Comparison of ENCODE assay signal across 27 cellular contexts in genomic region chr7:132877578-132877977, GRCh38.
DNase-seq lines count a peak whose midpoint lies in the region; ATAC-seq, FAIRE-seq and TF ChIP-seq lines count a peak whose summit lies in the region.
"Had no signal": no experiment of that assay in that cellular context is flagged by ENCODE, and none has a peak within 500 bp of the region (broad histone marks: within the 10 kb centered on the region; RNA-seq: fewer than 3 reads in every experiment).

No MANE protein-coding gene starts in this region.

- peak overlapping the region; percentile 30; the same call in 1 of the 2 replicates for H3K27ac Mint-ChIP-seq in GM23338
- H3K27ac Mint-ChIP-seq: activated naive CD8-positive, alpha-beta T cell treated with anti-CD3 and anti-CD28 coated beads for 36 hours; stimulated activated naive CD8-positive, alpha-beta T cell treated with anti-CD3 and anti-CD28 coated beads, Interleukin-15, amount 100 ng/mL, for 72 hours had no signal

- H2BK120ac ChIP-seq in H1 (replicated peaks; ENCODE audit: low read depth, low read length) = no peak overlapping the region

- no peak overlapping the region for H3K18ac ChIP-seq in H1 (ENCODE audit: extremely low read depth, low read length)

- H3K4ac ChIP-seq in H1 (replicated peaks; ENCODE audit: insufficient read length, low read depth, low read length) = no peak overlapping the region

- no peak overlapping the region for H3K9ac ChIP-seq in H1 (replicated peaks in 1 of 4; ENCODE audit: extremely low read depth in 1 of 4, low read depth in 3 of 4, low read length in 3 of 4)

- no peaks in the 10 kb centered on the region for H3K9me2 ChIP-seq in GM23338 (ENCODE audit: insufficient read depth)

- TF ChIP-seq EP300 in H1 (IDR thresholded peaks at IDR 0.05; ENCODE audit: borderline replicate concordance in 1 of 2, low read depth in 2 of 2, low read length in 2 of 2) = no peak

- H3K79me2 ChIP-seq in GM23338 (replicated peaks; ENCODE audit: insufficient read depth) = peaks cover 35% of the 10 kb centered on the region
- peaks cover 0 to 26% of the 10 kb centered on the region in 2 experiments; a peak in 3 of 4 replicates for H3K79me2 ChIP-seq in H1 (ENCODE audit: control insufficient read depth in 1 of 2, insufficient read depth in 2 of 2, low read length in 2 of 2)

- H2BK5ac ChIP-seq in H1 (ENCODE audit: low read depth, low read length) = no peak overlapping the region

- no peak overlapping the region for H3K23ac ChIP-seq in H1 (ENCODE audit: insufficient read length)

- TF ChIP-seq RAD21 in H1 (IDR thresholded peaks at IDR 0.05 in 1 of 2, conservative IDR thresholded peaks at IDR 0.05 in 1 of 2; ENCODE audit: low read depth in 2 of 2, low read length in 2 of 2) = no peak

- peak; percentile 63 for FAIRE-seq in H1 (lab: Jason Lieb, UNC)
- FAIRE-seq: HepG2, kidney had no signal

- no peaks in the 10 kb centered on the region for H3F3A ChIP-seq in GM23338 (replicated peaks; ENCODE audit: low read depth)

- no peak overlapping the region for H2BK12ac ChIP-seq in H1 (ENCODE audit: low read depth, low read length)

- peaks cover 39% of the 10 kb centered on the region for H3K4me1 Mint-ChIP-seq in GM23338

- no peak overlapping the region for H2BK15ac ChIP-seq in H1 (ENCODE audit: low read length)

- H4K20me1 ChIP-seq in GM23338 (replicated peaks; ENCODE audit: insufficient read depth) (peaks cover 15% of the 10 kb centered on the region; the same call in 1 of the 2 replicates), H1 (replicated peaks in 1 of 2; ENCODE audit: control insufficient read depth in 1 of 2, insufficient read depth in 2 of 2, low read length in 2 of 2) (peaks cover 2 to 7% of the 10 kb centered on the region in 2 experiments)

- 20% methylated on average over 2 of the region's 2 CpGs; no CpG with 5 or more reads in 1 of the 2 experiments for WGBS in H1 (ENCODE audit: extremely low coverage in 1 of 2, insufficient coverage in 1 of 2, insufficient read length in 1 of 2, insufficient replicate concordance in 2 of 2, low coverage in 1 of 2, low lambda C conversion rate in 2 of 2, missing lambda C conversion rate in 1 of 2), 2 experiments

- peak overlapping the region; percentile 36; the same call in 1 of the 2 replicates for H3K4me2 ChIP-seq in GM23338
- H3K4me2 ChIP-seq in H1 (ENCODE audit: insufficient read depth in 1 of 2, low read depth in 2 of 2, low read length in 2 of 2) = peak overlapping the region in 1 of 2 experiments; percentile 18; a peak in 1 of 4 replicates

- no peak overlapping the region for H3K14ac ChIP-seq in H1 (ENCODE audit: insufficient read length)

- H3K27me3 ChIP-seq in GM23338 (ENCODE audit: insufficient read depth) = no peaks in the 10 kb centered on the region
- H3K27me3 ChIP-seq in H1 (replicated peaks in 1 of 4; ENCODE audit: control insufficient read depth in 3 of 4, extremely low read depth in 1 of 4, insufficient read depth in 3 of 4, low read length in 3 of 4) = no peaks in the 10 kb centered on the region
- H3K27me3 ChIP-seq: neutrophil, thyroid gland had no signal

- POLR2A ChIA-PET in H1 (lab: Charles Lee; ENCODE audit: partially characterized antibody) = no interaction called here

- CTCF ChIA-PET in H1 (lab: Charles Lee; ENCODE audit: partially characterized antibody) = no interaction called here

- no peaks in the 10 kb centered on the region for H3K23me2 ChIP-seq in H1 (ENCODE audit: low read depth, low read length)

- H4K91ac ChIP-seq in H1 (replicated peaks; ENCODE audit: insufficient read length, low read length) = no peak overlapping the region

- H4K8ac ChIP-seq in H1 (ENCODE audit: extremely low read depth, insufficient read depth, low read length) = no peak overlapping the region

- H3K79me1 ChIP-seq in H1 (ENCODE audit: low read depth, low read length) = no peaks in the 10 kb centered on the region

- no peak overlapping the region for H4K5ac ChIP-seq in H1 (ENCODE audit: insufficient read length, low read depth, low read length)

- H3K36me3 ChIP-seq in GM23338 (ENCODE audit: insufficient read depth) (no peaks in the 10 kb centered on the region), H1 (ENCODE audit: control insufficient read depth in 2 of 4, insufficient read depth in 4 of 4, low read length in 3 of 4) (no peaks in the 10 kb centered on the region)
- H3K36me3 ChIP-seq: neutrophil, thyroid gland had no signal

- H3K36me3 Mint-ChIP-seq in GM23338 (ENCODE audit: low read depth) = no peaks in the 10 kb centered on the region

- no peak for TF ChIP-seq CTCF in GM23338 (conservative IDR thresholded peaks at IDR 0.05; ENCODE audit: low read depth in 2 of 2)
- TF ChIP-seq CTCF in H1 (IDR thresholded peaks at IDR 0.05; ENCODE audit: control extremely low read depth in 1 of 3, insufficient read depth in 1 of 3, low read depth in 1 of 3, low read length in 3 of 3) = no peak

- no peak overlapping the region for H2AFZ ChIP-seq in GM23338
- H2AFZ ChIP-seq in H1 (ENCODE audit: low read length) = no peak overlapping the region

- no peak for TF ChIP-seq POLR2A in H1 (IDR thresholded peaks at IDR 0.05; ENCODE audit: control extremely low read depth in 1 of 2, low read depth in 2 of 2, low read length in 2 of 2)

- peak; percentile 71 for DNase-seq in GM23338 (ENCODE audit: low spot score)
- DNase-seq in NCI-H1417 treated with DMSO at 0.1 percent for 48 hours (lab: John Stamatoyannopoulos, UW) = peak; percentile 30
- no peak for DNase-seq in H1 (ENCODE audit: low read depth in 1 of 2, low spot score in 2 of 2)
- peak; percentile 27 for DNase-seq in kidney tubule cell (ENCODE audit: low spot score)
- no peak for DNase-seq in activated CD4-positive, CD25-positive, alpha-beta regulatory T cell (lab: John Stamatoyannopoulos, UW)
- no peak for DNase-seq in HuH-7.5 (ENCODE audit: low spot score)
- DNase-seq in retina = no peak
- DNase-seq: activated CD4-positive, alpha-beta T cell treated with anti-CD3 and anti-CD28 coated beads, Interleukin-2, amount 50 U/mL, for 4 hours; activated CD8-positive, alpha-beta memory T cell treated with anti-CD3 and anti-CD28 coated beads, Interleukin-2, amount 50 U/mL, for 48 hours; activated effector memory CD4-positive, alpha-beta T cell treated with Interleukin-2 at 50 U/mL for 16 hours; activated naive CD8-positive, alpha-beta T cell treated with anti-CD3 and anti-CD28 coated beads for 36 hours; cerebellar nuclear complex; EL; erythroblast; HCEC 1CT; kidney; NCI-H1092; NCI-H510A treated with DMSO at 0.1 percent for 48 hours; psoas muscle; stimulated activated naive CD8-positive, alpha-beta T cell treated with anti-CD3 and anti-CD28 coated beads, Interleukin-15, amount 100 ng/mL, for 72 hours; T-helper 9 cell; thyroid gland; WERI-Rb-1 had no signal

- H3K4me3 Mint-ChIP-seq in GM23338 = no peak overlapping the region
- H3K4me3 Mint-ChIP-seq: activated naive CD8-positive, alpha-beta T cell treated with anti-CD3 and anti-CD28 coated beads for 36 hours; stimulated activated naive CD8-positive, alpha-beta T cell treated with anti-CD3 and anti-CD28 coated beads, Interleukin-15, amount 100 ng/mL, for 72 hours had no signal

- no peaks in the 10 kb centered on the region for H3K9me3 ChIP-seq in H1 (ENCODE audit: insufficient read depth in 2 of 2, low read depth in 1 of 2, low read length in 1 of 2)
- H3K9me3 ChIP-seq: neutrophil, psoas muscle, thyroid gland had no signal

- no peaks in the 10 kb centered on the region for H3K27me3 Mint-ChIP-seq in GM23338 (ENCODE audit: insufficient read depth, low read depth, poor library complexity)
- H3K27me3 Mint-ChIP-seq: activated naive CD8-positive, alpha-beta T cell treated with anti-CD3 and anti-CD28 coated beads for 36 hours; stimulated activated naive CD8-positive, alpha-beta T cell treated with anti-CD3 and anti-CD28 coated beads, Interleukin-15, amount 100 ng/mL, for 72 hours had no signal

- H2BK20ac ChIP-seq in H1 (ENCODE audit: low read length) = no peak overlapping the region

- H3K9me3 Mint-ChIP-seq in GM23338 = no peaks in the 10 kb centered on the region

- no peak overlapping the region for H3K56ac ChIP-seq in H1 (replicated peaks; ENCODE audit: insufficient read length, low read depth, low read length)

- ATAC-seq in GM23338 = peak; percentile 88
- ATAC-seq: HepG2; psoas muscle; stimulated activated naive CD8-positive, alpha-beta T cell treated with anti-CD3 and anti-CD28 coated beads, Interleukin-15, amount 100 ng/mL, for 72 hours had no signal

- H2AK5ac ChIP-seq in H1 (ENCODE audit: low read depth, low read length) = no peak overlapping the region

- no peak overlapping the region for H3K4me3 ChIP-seq in GM23338
- H3K4me3 ChIP-seq in H1 (ENCODE audit: extremely low read depth in 1 of 4, insufficient read depth in 2 of 4, low read depth in 3 of 4, low read length in 4 of 4) = no peak overlapping the region
- H3K4me3 ChIP-seq: psoas muscle, thyroid gland had no signal

- H3K4me1 ChIP-seq in GM23338 (ENCODE audit: insufficient read depth) (peaks cover 32% of the 10 kb centered on the region), H1 (replicated peaks in 1 of 4; ENCODE audit: control insufficient read depth in 3 of 4, insufficient read depth in 4 of 4, low read length in 3 of 4) (peaks cover 0 to 12% (median 8%) of the 10 kb centered on the region in 4 experiments; a peak in 5 of 7 replicates)
- H3K4me1 ChIP-seq: thyroid gland had no signal

- H3K27ac ChIP-seq in GM23338 (ENCODE audit: low read depth) = 0 out of 2 replicates have a peak overlapping the region, but pooled peaks have one; percentile 8
- no peak overlapping the region for H3K27ac ChIP-seq in H1 (ENCODE audit: low read depth, low read length)
- H3K27ac ChIP-seq: C4-2B, neutrophil, psoas muscle, RWPE1, thyroid gland had no signal

TF ChIP-seq in GM23338, 12 proteins besides CTCF, POLR2A, EP300 and RAD21 (continues in another document):
- TF ChIP-seq POLR2AphosphoS5 (IDR thresholded peaks at IDR 0.05; ENCODE audit: low read depth) = no peak
- no peak for TF ChIP-seq NANOG (IDR thresholded peaks at IDR 0.05; ENCODE audit: borderline replicate concordance)
- no peak for TF ChIP-seq ZNF331 (CRISPR knock-in tag; IDR thresholded peaks at IDR 0.05; ENCODE audit: low read depth)

TF ChIP-seq in H1, 55 proteins besides CTCF, POLR2A, EP300 and RAD21:
- TF ChIP-seq SIN3A (conservative IDR thresholded peaks at IDR 0.05 in 1 of 2, IDR thresholded peaks at IDR 0.05 in 1 of 2; ENCODE audit: low read depth in 1 of 2, low read length in 2 of 2) (no peak), SP1 (IDR thresholded peaks at IDR 0.05; ENCODE audit: low read depth, low read length) (0 out of 2 replicates have a peak, but pooled peaks have one; percentile 11), EGR1 (IDR thresholded peaks at IDR 0.05; ENCODE audit: borderline replicate concordance, low read depth, low read length) (no peak)

Comparison
In these comparisons a context has a peak if more than half of its experiments do, and no peak if none do; other contexts are left out.
1. DNase-seq: peak in GM23338 (single experiment), NCI-H1417 treated with DMSO at 0.1 percent for 48 hours (single experiment) and kidney tubule cell (single experiment); none in H1 (0 of 2), activated CD4-positive, CD25-positive, alpha-beta regulatory T cell (0 of 4), HuH-7.5 (single experiment) and retina (single experiment).